18 cellular contexts compared by ENCODE assay signal in the genomic region with DNA sequence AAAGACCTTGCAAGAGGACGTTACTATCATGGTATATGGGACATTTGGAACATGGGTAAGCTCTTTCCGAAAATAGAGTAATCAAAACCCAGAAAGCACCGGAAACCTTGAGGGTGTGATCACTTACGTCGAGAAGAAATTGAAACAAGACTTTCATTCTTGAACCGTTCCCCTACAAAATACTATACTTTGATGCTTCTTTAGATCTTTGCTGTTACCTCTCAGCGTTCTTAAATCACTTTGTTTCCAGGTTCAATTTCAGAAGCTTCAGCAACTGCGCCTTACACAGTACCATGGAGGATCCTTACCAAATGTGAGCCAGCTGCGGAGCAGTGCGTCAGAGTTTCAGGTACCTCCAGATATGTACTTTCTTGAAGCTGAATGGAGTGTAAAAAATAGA. TPM values are rescaled to one million over a fixed set of nuclear protein-coding genes. Genes with fewer than 3 reads are reported as not detected.
DNase-seq lines count a peak whose midpoint lies in the region; ATAC-seq and TF ChIP-seq lines count a peak whose summit lies in the region.
"Had no signal": no experiment of that assay in that cellular context is flagged by ENCODE, and none has a peak within 500 bp of the region (broad histone marks: within the 10 kb centered on the region; RNA-seq: fewer than 3 reads in every experiment).

No MANE protein-coding gene starts in this region.

- H3K9me3 Mint-ChIP-seq in activated T-helper 2 cell treated with anti-CD3 and anti-CD28 coated beads, Interferon-gamma antibody, Interleukin-2, Interleukin-4, amounts not matched to agents 10 μg/mL and 5 μg/mL and 100 μg/mL, durations not matched to agents 14 hours and 24 hours and 36 hours, result no peaks in the 10 kb centered on the region
- H3K9me3 Mint-ChIP-seq: memory B cell had no signal

- no peak for TF ChIP-seq CTCF in sigmoid colon (IDR thresholded peaks at IDR 0.05)

- H3K4me3 ChIP-seq in muscle layer of duodenum (ENCODE audit: low read depth in 1 of 2, low read length in 2 of 2) (no peak overlapping the region), thymus (ENCODE audit: low read length) (no peak overlapping the region), sigmoid colon (no peak overlapping the region)
- H3K4me3 ChIP-seq: A549, ascending aorta, colonic mucosa, SJSA1, testis had no signal

- H3K4me1 Mint-ChIP-seq in activated T-helper 2 cell treated with anti-CD3 and anti-CD28 coated beads, Interferon-gamma antibody, Interleukin-2, Interleukin-4, amounts not matched to agents 10 μg/mL and 5 μg/mL and 100 μg/mL, durations not matched to agents 14 hours and 24 hours and 36 hours (ENCODE audit: low read depth), result peaks cover 63% of the 10 kb centered on the region

- no peak for ATAC-seq in HG03139 (IDR thresholded peaks at IDR 0.05; ENCODE audit: unreplicated experiment)
- ATAC-seq: A549 had no signal

- H3K4me1 ChIP-seq in muscle layer of duodenum (ENCODE audit: control insufficient read depth in 1 of 2, insufficient read depth in 2 of 2, low read length in 2 of 2), result peaks cover 0 to 18% of the 10 kb centered on the region in 2 donors
- H3K4me1 ChIP-seq in thymus (ENCODE audit: control insufficient read depth, insufficient read depth, low read length), result peaks cover 3% of the 10 kb centered on the region
- peaks cover 0 to 47% (median 34%) of the 10 kb centered on the region in 4 donors for H3K4me1 ChIP-seq in sigmoid colon
- H3K4me1 ChIP-seq: A549, colonic mucosa, SJSA1 had no signal

- no peaks in the 10 kb centered on the region for H3K27me3 Mint-ChIP-seq in activated T-helper 2 cell treated with anti-CD3 and anti-CD28 coated beads, Interferon-gamma antibody, Interleukin-2, Interleukin-4, amounts not matched to agents 10 μg/mL and 5 μg/mL and 100 μg/mL, durations not matched to agents 14 hours and 24 hours and 36 hours (ENCODE audit: low read depth)
- H3K27me3 Mint-ChIP-seq: memory B cell had no signal

- TF ChIP-seq POLR2A in sigmoid colon (IDR thresholded peaks at IDR 0.05), result no peak

- H3K36me3 ChIP-seq in muscle layer of duodenum (ENCODE audit: control insufficient read depth in 1 of 2, insufficient read depth in 2 of 2, low read length in 2 of 2), result peaks cover 0 to 8% of the 10 kb centered on the region in 2 donors
- peaks cover 7% of the 10 kb centered on the region for H3K36me3 ChIP-seq in thymus (ENCODE audit: control insufficient read depth, insufficient read depth)
- H3K36me3 ChIP-seq in sigmoid colon, result peaks cover 0 to 34% (median 0%) of the 10 kb centered on the region in 4 donors
- H3K36me3 ChIP-seq: colonic mucosa had no signal

- intact Hi-C loops in activated T-helper 2 cell treated with anti-CD3 and anti-CD28 coated beads, Interferon-gamma antibody, Interleukin-2, Interleukin-4, amounts not matched to agents 10 μg/mL and 5 μg/mL and 100 μg/mL, durations not matched to agents 14 hours and 24 hours and 36 hours (cut with micrococcal nuclease), result loop anchor here (2.0 to 5.0 kb wide), 2 partner anchors 33 to 57 kb away; no protein-coding TSS in a partner anchor
- intact Hi-C loops in sigmoid colon (cut with DNase I), result loop anchor here (10.0 kb wide), 1 partner anchor 345 kb away; a partner anchor contains a TSS

- WGBS in thymus, result 78% methylated on average over 10 of the region's 10 CpGs
- WGBS in sigmoid colon, 2 donors, result 72 to 92% methylated on average over 10 of the region's 10 CpGs

- H3K27ac Mint-ChIP-seq in activated T-helper 2 cell treated with anti-CD3 and anti-CD28 coated beads, Interferon-gamma antibody, Interleukin-2, Interleukin-4, amounts not matched to agents 10 μg/mL and 5 μg/mL and 100 μg/mL, durations not matched to agents 14 hours and 24 hours and 36 hours, result peak overlapping the region; percentile 89
- H3K27ac Mint-ChIP-seq: memory B cell had no signal

- H3K27ac ChIP-seq in muscle layer of duodenum (ENCODE audit: low read length) (peak overlapping the region; percentile 33), thymus (ENCODE audit: low read depth) (peak overlapping the region; percentile 52), sigmoid colon (peak overlapping the region in 2 of 4 donors; percentile 16 to 53)
- H3K27ac ChIP-seq: A549, ascending aorta, colonic mucosa, KMS-11, SJSA1, testis had no signal

- peaks cover 75% of the 10 kb centered on the region for H3K36me3 Mint-ChIP-seq in activated T-helper 2 cell treated with anti-CD3 and anti-CD28 coated beads, Interferon-gamma antibody, Interleukin-2, Interleukin-4, amounts not matched to agents 10 μg/mL and 5 μg/mL and 100 μg/mL, durations not matched to agents 14 hours and 24 hours and 36 hours (ENCODE audit: low read depth)

- no peak for TF ChIP-seq EP300 in sigmoid colon (IDR thresholded peaks at IDR 0.05)

- H3K4me3 Mint-ChIP-seq in activated T-helper 2 cell treated with anti-CD3 and anti-CD28 coated beads, Interferon-gamma antibody, Interleukin-2, Interleukin-4, amounts not matched to agents 10 μg/mL and 5 μg/mL and 100 μg/mL, durations not matched to agents 14 hours and 24 hours and 36 hours (ENCODE audit: low read depth), result peak overlapping the region; percentile 73
- H3K4me3 Mint-ChIP-seq: memory B cell had no signal

- H3K27me3 ChIP-seq in muscle layer of duodenum (ENCODE audit: low read depth, low read length) (no peaks in the 10 kb centered on the region), thymus (ENCODE audit: control insufficient read depth, insufficient read depth) (no peaks in the 10 kb centered on the region), sigmoid colon (no peaks in the 10 kb centered on the region)
- H3K27me3 ChIP-seq: ascending aorta, colonic mucosa, SJSA1, testis had no signal

- H3K9me3 ChIP-seq in muscle layer of duodenum (ENCODE audit: control insufficient read depth in 1 of 2, low read length in 2 of 2), result no peaks in the 10 kb centered on the region
- H3K9me3 ChIP-seq in thymus (ENCODE audit: control insufficient read depth), result no peaks in the 10 kb centered on the region
- H3K9me3 ChIP-seq in sigmoid colon, result no peaks in the 10 kb centered on the region
- H3K9me3 ChIP-seq: A549, ascending aorta, colonic mucosa, SJSA1, testis had no signal

- peak; percentile 73 for DNase-seq in activated effector memory CD4-positive, alpha-beta T cell treated with anti-CD3 and anti-CD28 coated beads, Interleukin-2, amount 50 U/mL, for 16 hours
- DNase-seq in activated effector memory CD4-positive, alpha-beta T cell treated with Interleukin-2 at 50 U/mL for 16 hours, result no peak
- no peak for DNase-seq in activated T-helper 2 cell treated with anti-CD3 and anti-CD28 coated beads, Interferon-gamma antibody, Interleukin-2, Interleukin-4, amounts not matched to agents 10 μg/mL and 5 μg/mL and 100 μg/mL, durations not matched to agents 14 hours and 24 hours and 36 hours (ENCODE audit: low spot score)
- DNase-seq in sigmoid colon (no peak), DMS 273 (lab: John Stamatoyannopoulos, UW; ENCODE audit: unreplicated experiment) (no peak)
- DNase-seq: activated CD8-positive, alpha-beta memory T cell treated with anti-CD3 and anti-CD28 coated beads, Interleukin-2, amount 50 U/mL, for 4 hours; colonic mucosa; erythroblast; NCI-H345; testis had no signal

RNA-seq across cellular contexts. Expression of a gene that starts 10.1 kb away (rescaled TPM):
- 59.7 and 61.8 TPM in 2 replicates for total RNA-seq in activated T-helper 2 cell treated with anti-CD3 and anti-CD28 coated beads, Interferon-gamma antibody, Interleukin-2, Interleukin-4, amounts not matched to agents 10 μg/mL and 5 μg/mL and 100 μg/mL, durations not matched to agents 14 hours and 24 hours and 36 hours
- polyA plus RNA-seq in thymus (17.9 TPM), sigmoid colon (10 to 100 TPM in 1 of 3 donors, 1 to 10 TPM in 2; 5.4 to 20.0 (median 6.2) TPM)
- 10 to 100 TPM; 27.6 to 64.0 (median 35.7) TPM for total RNA-seq in sigmoid colon
